23 cellular contexts compared by ENCODE assay signal in genomic region chr1:18142471-18142870, GRCh38. TPM values are rescaled to one million over a fixed set of nuclear protein-coding genes. Genes with fewer than 3 reads are reported as not detected.
"Had no signal": no experiment of that assay in that cellular context is flagged by ENCODE, and none has a peak within 500 bp of the region (broad histone marks: within the 10 kb centered on the region; RNA-seq: fewer than 3 reads in every experiment).

No MANE protein-coding gene starts in this region.

- H3K4me2 ChIP-seq: neural progenitor cell had no signal

- H2AFZ ChIP-seq: neural progenitor cell had no signal

- H3K27ac ChIP-seq: coronary artery, gastrocnemius medialis, left ventricle myocardium inferior, lower lobe of right lung, neural progenitor cell, pancreas had no signal

- H3K4me1 ChIP-seq: gastrocnemius medialis, lower lobe of right lung, neural progenitor cell, pancreas had no signal

- H3K9me3 Mint-ChIP-seq: natural killer cell treated with Interleukin-12 subunit alpha and Interleukin-12 subunit beta and Interleukin-15 and Interleukin-18, amount 100 ng/mL, for 72 hours; neural progenitor cell had no signal

- H3K27ac Mint-ChIP-seq: natural killer cell treated with Interleukin-12 subunit alpha and Interleukin-12 subunit beta and Interleukin-15 and Interleukin-18, amount 100 ng/mL, for 72 hours; progenitor cell of endocrine pancreas had no signal

- DNase-seq: effector CD4-positive, alpha-beta T cell; gastrocnemius medialis; glutamatergic neuron; kidney; left cardiac atrium; left ventricle myocardium inferior; lower lobe of right lung; mesenchymal stem cell; midbrain; occipital lobe; pancreas; right cardiac atrium; small intestine; stimulated activated CD4-positive, alpha-beta T cell treated with anti-CD3 and anti-CD28 coated beads, Interleukin-2, amount 100 ng/mL, for 48 hours; stimulated activated naive CD4-positive, alpha-beta T cell treated with Interleukin-2 at 50 U/mL for 16 hours; trophoblast cell had no signal

- H3K9ac ChIP-seq: neural progenitor cell had no signal

- H3K4me3 ChIP-seq: coronary artery, gastrocnemius medialis, left ventricle myocardium inferior, lower lobe of right lung, neural progenitor cell, pancreas had no signal

- ATAC-seq: esophagus mucosa; gastrocnemius medialis; left cardiac atrium; natural killer cell treated with Interleukin-12 subunit alpha and Interleukin-12 subunit beta and Interleukin-15 and Interleukin-18, amount 100 ng/mL, for 72 hours; pancreas; right cardiac atrium had no signal

- FAIRE-seq: kidney, pancreas, small intestine had no signal

- H3K36me3 Mint-ChIP-seq: natural killer cell treated with Interleukin-12 subunit alpha and Interleukin-12 subunit beta and Interleukin-15 and Interleukin-18, amount 100 ng/mL, for 72 hours; neural progenitor cell had no signal

- H3K27me3 ChIP-seq: neural progenitor cell, pancreas had no signal

- H3K36me3 ChIP-seq: gastrocnemius medialis, left ventricle myocardium inferior, lower lobe of right lung, neural progenitor cell, pancreas had no signal

- H3K4me3 Mint-ChIP-seq: natural killer cell treated with Interleukin-12 subunit alpha and Interleukin-12 subunit beta and Interleukin-15 and Interleukin-18, amount 100 ng/mL, for 72 hours; neural progenitor cell had no signal

- H3K9me3 ChIP-seq: gastrocnemius medialis, left ventricle myocardium inferior, lower lobe of right lung, pancreas had no signal

RNA-seq across cellular contexts. Expression of gene IGSF21, which starts 34.9 kb away (rescaled TPM):
- total RNA-seq: dermis microvascular lymphatic vessel endothelial cell; esophagus mucosa; fibroblast of villous mesenchyme; natural killer cell treated with Interleukin-12 subunit alpha and Interleukin-12 subunit beta and Interleukin-15 and Interleukin-18, amount 100 ng/mL, for 72 hours; progenitor cell of endocrine pancreas had no signal
